ENCODE assay signal across 1 cellular context in the genomic region with DNA sequence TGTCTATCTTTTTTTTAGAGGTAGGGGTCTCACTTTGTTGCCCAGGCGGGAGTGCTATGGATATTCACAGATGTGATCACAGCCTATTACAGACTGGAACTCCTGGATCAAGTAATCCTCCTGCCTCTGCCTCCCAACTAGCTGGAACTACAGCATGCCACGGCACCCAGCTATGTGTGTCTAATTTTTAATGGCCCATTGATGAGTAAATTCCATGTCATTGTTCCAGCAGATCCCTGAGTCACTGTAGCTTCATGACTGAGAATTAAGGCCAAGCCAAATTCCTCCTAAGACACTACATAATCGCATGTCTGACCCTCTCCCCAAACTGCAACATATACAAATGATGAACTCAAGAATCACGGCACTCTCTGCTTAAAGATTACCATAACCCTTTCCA.
TF ChIP-seq lines count a peak whose summit lies in the region.

No MANE protein-coding gene starts in this region.

TF ChIP-seq in A549, 52 proteins besides CTCF, POLR2A, EP300 and RAD21 (continued from another document):
- TF ChIP-seq CBX8 (IDR thresholded peaks at IDR 0.05), result no peak
